8 cellular contexts compared by ENCODE assay signal in the genomic region with DNA sequence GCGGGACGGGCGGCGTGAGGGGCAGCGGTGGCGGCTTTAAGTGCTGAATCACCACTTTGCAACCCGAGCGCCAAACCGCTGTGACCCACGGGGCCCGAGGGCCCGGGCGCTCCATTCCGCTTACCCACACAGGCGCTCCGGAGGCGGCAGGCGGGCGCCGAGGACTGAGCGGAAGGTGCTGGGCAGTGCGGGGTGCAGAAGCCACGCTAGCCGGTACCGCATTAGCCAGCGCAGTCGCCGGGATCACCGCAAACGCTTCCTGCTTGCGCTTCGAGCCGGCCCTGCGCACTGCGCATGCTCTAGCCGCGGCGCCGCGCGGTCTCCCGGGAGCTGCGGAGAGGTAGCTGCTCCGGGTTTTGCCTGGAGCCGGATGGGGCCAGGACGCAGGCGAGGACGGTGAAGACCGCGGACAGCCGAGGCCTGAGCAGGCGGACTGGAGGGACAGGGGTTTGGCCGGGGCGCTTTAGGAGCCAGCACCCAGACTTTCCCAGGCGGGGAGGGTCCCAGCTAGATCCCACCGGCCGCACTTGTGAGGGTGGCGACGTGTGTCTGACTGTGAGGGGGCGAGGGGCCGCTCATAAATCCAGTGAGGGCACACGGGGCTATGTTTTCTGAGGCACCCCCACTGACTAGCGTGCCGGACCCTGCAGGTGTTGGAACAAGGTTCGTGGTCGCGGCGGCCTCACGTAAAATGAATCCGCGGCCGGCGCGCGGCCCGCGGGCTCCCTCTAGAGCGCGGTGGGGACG. TPM values are rescaled to one million over a fixed set of nuclear protein-coding genes. Genes with fewer than 3 reads are reported as not detected.
DNase-seq lines count a peak whose midpoint lies in the region; ATAC-seq and TF ChIP-seq lines count a peak whose summit lies in the region.

A gene (minus strand): TSS at position 296 of the 747 bp plus-strand sequence. CDS start 74 bp downstream, at position 222.

- ATAC-seq in GM18868 (IDR thresholded peaks at IDR 0.05; ENCODE audit: unreplicated experiment) (peak; percentile 69), HG03108 (IDR thresholded peaks at IDR 0.05; ENCODE audit: unreplicated experiment) (peak; percentile 61), left lobe of liver (peak; percentile 88)

- peak within 1 kb of the TSS; percentile 90 for H3K27ac ChIP-seq in colonic mucosa

- no peaks in the 10 kb centered on the region for H3K36me3 ChIP-seq in colonic mucosa

- peak; percentile 68 for TF ChIP-seq CTCF in AG10803 (conservative IDR thresholded peaks at IDR 0.05; ENCODE audit: low read length)
- TF ChIP-seq CTCF in colonic mucosa (IDR thresholded peaks at IDR 0.05), result peak; percentile 82

- H3K4me3 ChIP-seq in AG10803 (ENCODE audit: low read length), result peak within 1 kb of the TSS; percentile 92
- H3K4me3 ChIP-seq in colonic mucosa, result peak within 1 kb of the TSS; percentile 93

- no peaks in the 10 kb centered on the region for H3K4me1 ChIP-seq in colonic mucosa

- DNase-seq in AG10803 (ENCODE audit: low read depth) (peak; percentile 89), NCI-H446 (lab: John Stamatoyannopoulos, UW) (peak; percentile 42 to 72), colonic mucosa (peak; percentile 90), left lobe of liver (ENCODE audit: low spot score) (peak; percentile 92)
- DNase-seq in activated CD4-positive, alpha-beta T cell treated with anti-CD3 and anti-CD28 coated beads for 48 hours, result peak; percentile 87
- peak; percentile 70 for DNase-seq in stimulated activated CD4-positive, alpha-beta T cell treated with anti-CD3 and anti-CD28 coated beads, Interleukin-2, amount 100 ng/mL, for 4 hours (ENCODE audit: low read depth)

- intact Hi-C loops in colonic mucosa (cut with DNase I), result loop anchor here (1.0 kb wide), 1 partner anchor 58 kb away; no protein-coding TSS in a partner anchor

- no peaks in the 10 kb centered on the region for H3K9me3 ChIP-seq in colonic mucosa

- peak within 1 kb of the TSS; percentile 92 to 93 for H3K9ac ChIP-seq in colonic mucosa (ENCODE audit: low read depth in 2 of 2, low read length in 2 of 2)

- H3K27me3 ChIP-seq in colonic mucosa, result no peaks in the 10 kb centered on the region

RNA-seq across cellular contexts. Expression of the gene that starts here (rescaled TPM):
- 10 to 100 TPM; 39.0 to 44.8 TPM for total RNA-seq in colonic mucosa
- 26.9 TPM for total RNA-seq in left lobe of liver

Comparison
In these comparisons a context has a peak if more than half of its experiments do, and no peak if none do; other contexts are left out.
1. Peak in every context shown above with its lines: DNase-seq, ATAC-seq, H3K4me3 ChIP-seq and H3K27ac ChIP-seq.